Comparison of ENCODE assay signal across 1 cellular context in genomic region chr1:66168919-66169725, GRCh38.
A peak's percentile ranks its signal among the peaks of the same experiment; 100 is the strongest.
TF ChIP-seq lines count a peak whose summit lies in the region.

No MANE protein-coding gene starts in this region.

TF ChIP-seq in HEK293, 187 proteins besides CTCF, POLR2A, EP300 and RAD21 (continued from another document):
- TF ChIP-seq, protein P1, sequence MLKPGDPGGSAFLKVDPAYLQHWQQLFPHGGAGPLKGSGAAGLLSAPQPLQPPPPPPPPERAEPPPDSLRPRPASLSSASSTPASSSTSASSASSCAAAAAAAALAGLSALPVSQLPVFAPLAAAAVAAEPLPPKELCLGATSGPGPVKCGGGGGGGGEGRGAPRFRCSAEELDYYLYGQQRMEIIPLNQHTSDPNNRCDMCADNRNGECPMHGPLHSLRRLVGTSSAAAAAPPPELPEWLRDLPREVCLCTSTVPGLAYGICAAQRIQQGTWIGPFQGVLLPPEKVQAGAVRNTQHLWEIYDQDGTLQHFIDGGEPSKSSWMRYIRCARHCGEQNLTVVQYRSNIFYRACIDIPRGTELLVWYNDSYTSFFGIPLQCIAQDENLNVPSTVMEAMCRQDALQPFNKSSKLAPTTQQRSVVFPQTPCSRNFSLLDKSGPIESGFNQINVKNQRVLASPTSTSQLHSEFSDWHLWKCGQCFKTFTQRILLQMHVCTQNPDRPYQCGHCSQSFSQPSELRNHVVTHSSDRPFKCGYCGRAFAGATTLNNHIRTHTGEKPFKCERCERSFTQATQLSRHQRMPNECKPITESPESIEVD (tag by site-specific recombination; IDR thresholded peaks at IDR 0.05) = peak; percentile 80
- TF ChIP-seq YY2 (tag by site-specific recombination; IDR thresholded peaks at IDR 0.05) (no peak), ZNF140 (tag by site-specific recombination; IDR thresholded peaks at IDR 0.05) (no peak), FEZF1 (tag by site-specific recombination; IDR thresholded peaks at IDR 0.05) (0 out of 2 replicates have a peak, but pooled peaks have one; percentile 34), ATF2 (tag by site-specific recombination; IDR thresholded peaks at IDR 0.05; ENCODE audit: low read depth) (no peak), ZNF600 (tag by site-specific recombination; IDR thresholded peaks at IDR 0.05) (peak; percentile 68), GLI2 (tag by site-specific recombination; IDR thresholded peaks at IDR 0.05; ENCODE audit: borderline replicate concordance, low read depth) (peak; percentile 48; the same call in 1 of the 2 replicates), ZNF335 (tag by site-specific recombination; conservative IDR thresholded peaks at IDR 0.05) (peak; percentile 44; the same call in 1 of the 2 replicates), SP3 (tag by site-specific recombination; IDR thresholded peaks at IDR 0.05) (no peak), ZBTB21 (tag by site-specific recombination; IDR thresholded peaks at IDR 0.05) (no peak), ZNF555 (tag by site-specific recombination; conservative IDR thresholded peaks at IDR 0.05) (no peak), ZFP3 (tag by site-specific recombination; IDR thresholded peaks at IDR 0.05; ENCODE audit: low read depth) (no peak), ZNF394 (tag by site-specific recombination; IDR thresholded peaks at IDR 0.05; ENCODE audit: borderline replicate concordance) (no peak)
- TF ChIP-seq, protein P2, sequence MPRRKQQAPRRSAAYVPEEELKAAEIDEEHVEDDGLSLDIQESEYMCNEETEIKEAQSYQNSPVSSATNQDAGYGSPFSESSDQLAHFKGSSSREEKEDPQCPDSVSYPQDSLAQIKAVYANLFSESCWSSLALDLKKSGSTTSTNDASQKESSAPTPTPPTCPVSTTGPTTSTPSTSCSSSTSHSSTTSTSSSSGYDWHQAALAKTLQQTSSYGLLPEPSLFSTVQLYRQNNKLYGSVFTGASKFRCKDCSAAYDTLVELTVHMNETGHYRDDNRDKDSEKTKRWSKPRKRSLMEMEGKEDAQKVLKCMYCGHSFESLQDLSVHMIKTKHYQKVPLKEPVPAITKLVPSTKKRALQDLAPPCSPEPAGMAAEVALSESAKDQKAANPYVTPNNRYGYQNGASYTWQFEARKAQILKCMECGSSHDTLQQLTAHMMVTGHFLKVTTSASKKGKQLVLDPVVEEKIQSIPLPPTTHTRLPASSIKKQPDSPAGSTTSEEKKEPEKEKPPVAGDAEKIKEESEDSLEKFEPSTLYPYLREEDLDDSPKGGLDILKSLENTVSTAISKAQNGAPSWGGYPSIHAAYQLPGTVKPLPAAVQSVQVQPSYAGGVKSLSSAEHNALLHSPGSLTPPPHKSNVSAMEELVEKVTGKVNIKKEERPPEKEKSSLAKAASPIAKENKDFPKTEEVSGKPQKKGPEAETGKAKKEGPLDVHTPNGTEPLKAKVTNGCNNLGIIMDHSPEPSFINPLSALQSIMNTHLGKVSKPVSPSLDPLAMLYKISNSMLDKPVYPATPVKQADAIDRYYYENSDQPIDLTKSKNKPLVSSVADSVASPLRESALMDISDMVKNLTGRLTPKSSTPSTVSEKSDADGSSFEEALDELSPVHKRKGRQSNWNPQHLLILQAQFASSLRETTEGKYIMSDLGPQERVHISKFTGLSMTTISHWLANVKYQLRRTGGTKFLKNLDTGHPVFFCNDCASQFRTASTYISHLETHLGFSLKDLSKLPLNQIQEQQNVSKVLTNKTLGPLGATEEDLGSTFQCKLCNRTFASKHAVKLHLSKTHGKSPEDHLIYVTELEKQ (tag by site-specific recombination; IDR thresholded peaks at IDR 0.05; ENCODE audit: borderline replicate concordance) = 0 out of 2 replicates have a peak, but pooled peaks have one; percentile 15
- TF ChIP-seq, protein P3, sequence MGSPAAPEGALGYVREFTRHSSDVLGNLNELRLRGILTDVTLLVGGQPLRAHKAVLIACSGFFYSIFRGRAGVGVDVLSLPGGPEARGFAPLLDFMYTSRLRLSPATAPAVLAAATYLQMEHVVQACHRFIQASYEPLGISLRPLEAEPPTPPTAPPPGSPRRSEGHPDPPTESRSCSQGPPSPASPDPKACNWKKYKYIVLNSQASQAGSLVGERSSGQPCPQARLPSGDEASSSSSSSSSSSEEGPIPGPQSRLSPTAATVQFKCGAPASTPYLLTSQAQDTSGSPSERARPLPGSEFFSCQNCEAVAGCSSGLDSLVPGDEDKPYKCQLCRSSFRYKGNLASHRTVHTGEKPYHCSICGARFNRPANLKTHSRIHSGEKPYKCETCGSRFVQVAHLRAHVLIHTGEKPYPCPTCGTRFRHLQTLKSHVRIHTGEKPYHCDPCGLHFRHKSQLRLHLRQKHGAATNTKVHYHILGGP (tag by site-specific recombination; IDR thresholded peaks at IDR 0.05) = peak; percentile 66; the same call in 1 of the 2 replicates
- TF ChIP-seq, protein P4, sequence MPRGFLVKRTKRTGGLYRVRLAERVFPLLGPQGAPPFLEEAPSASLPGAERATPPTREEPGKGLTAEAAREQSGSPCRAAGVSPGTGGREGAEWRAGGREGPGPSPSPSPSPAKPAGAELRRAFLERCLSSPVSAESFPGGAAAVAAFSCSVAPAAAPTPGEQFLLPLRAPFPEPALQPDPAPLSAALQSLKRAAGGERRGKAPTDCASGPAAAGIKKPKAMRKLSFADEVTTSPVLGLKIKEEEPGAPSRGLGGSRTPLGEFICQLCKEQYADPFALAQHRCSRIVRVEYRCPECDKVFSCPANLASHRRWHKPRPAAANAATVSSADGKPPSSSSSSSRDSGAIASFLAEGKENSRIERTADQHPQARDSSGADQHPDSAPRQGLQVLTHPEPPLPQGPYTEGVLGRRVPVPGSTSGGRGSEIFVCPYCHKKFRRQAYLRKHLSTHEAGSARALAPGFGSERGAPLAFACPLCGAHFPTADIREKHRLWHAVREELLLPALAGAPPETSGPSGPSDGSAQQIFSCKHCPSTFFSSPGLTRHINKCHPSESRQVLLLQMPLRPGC (tag by site-specific recombination; IDR thresholded peaks at IDR 0.05) = peak; percentile 59; the same call in 1 of the 2 replicates
